2 cellular contexts compared by ENCODE assay signal in the genomic region with DNA sequence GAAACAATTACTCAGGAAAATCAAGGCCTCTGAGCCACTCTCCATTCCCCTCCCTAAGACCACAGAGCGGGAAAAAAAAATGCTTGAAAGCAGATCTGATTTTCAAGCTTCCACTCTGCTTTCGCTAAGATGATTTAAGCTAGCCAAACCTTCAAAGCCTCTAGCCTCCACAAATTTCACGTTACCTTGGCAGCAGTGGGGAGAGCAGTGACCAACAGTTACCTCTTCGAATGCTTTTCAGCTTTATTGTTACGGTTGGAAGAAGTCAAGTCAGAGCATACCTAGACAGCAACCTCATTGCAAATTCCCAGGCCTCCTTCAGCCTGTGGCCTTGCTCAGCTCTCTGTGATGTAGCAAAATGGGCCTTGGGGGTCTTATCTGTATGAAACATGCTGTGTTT.
TF ChIP-seq lines count a peak whose summit lies in the region.

No MANE protein-coding gene starts in this region.

TF ChIP-seq in SK-N-SH, 30 proteins besides CTCF, POLR2A, EP300 and RAD21 (continued from another document):
- TF ChIP-seq MEF2A (IDR thresholded peaks at IDR 0.05; ENCODE audit: borderline replicate concordance, low read depth), result no peak
- no peak for TF ChIP-seq FOXM1 (IDR thresholded peaks at IDR 0.05; ENCODE audit: low read depth)
- TF ChIP-seq, protein P1, sequence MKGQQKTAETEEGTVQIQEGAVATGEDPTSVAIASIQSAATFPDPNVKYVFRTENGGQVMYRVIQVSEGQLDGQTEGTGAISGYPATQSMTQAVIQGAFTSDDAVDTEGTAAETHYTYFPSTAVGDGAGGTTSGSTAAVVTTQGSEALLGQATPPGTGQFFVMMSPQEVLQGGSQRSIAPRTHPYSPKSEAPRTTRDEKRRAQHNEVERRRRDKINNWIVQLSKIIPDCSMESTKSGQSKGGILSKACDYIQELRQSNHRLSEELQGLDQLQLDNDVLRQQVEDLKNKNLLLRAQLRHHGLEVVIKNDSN (IDR thresholded peaks at IDR 0.05; ENCODE audit: borderline replicate concordance, low read depth), result no peak
- TF ChIP-seq FOSL2 (IDR thresholded peaks at IDR 0.05; ENCODE audit: borderline replicate concordance, low read depth), result no peak
- TF ChIP-seq SIN3A (IDR thresholded peaks at IDR 0.05; ENCODE audit: borderline replicate concordance, low read depth, low read length), result no peak
- TF ChIP-seq EZH2phosphoT487 (IDR thresholded peaks at IDR 0.05; ENCODE audit: borderline replicate concordance, low read depth), result no peak
- TF ChIP-seq, protein P2, sequence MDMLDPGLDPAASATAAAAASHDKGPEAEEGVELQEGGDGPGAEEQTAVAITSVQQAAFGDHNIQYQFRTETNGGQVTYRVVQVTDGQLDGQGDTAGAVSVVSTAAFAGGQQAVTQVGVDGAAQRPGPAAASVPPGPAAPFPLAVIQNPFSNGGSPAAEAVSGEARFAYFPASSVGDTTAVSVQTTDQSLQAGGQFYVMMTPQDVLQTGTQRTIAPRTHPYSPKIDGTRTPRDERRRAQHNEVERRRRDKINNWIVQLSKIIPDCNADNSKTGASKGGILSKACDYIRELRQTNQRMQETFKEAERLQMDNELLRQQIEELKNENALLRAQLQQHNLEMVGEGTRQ (IDR thresholded peaks at IDR 0.05; ENCODE audit: borderline replicate concordance, low read depth, low read length), result no peak
- no peak for TF ChIP-seq TAF1 (IDR thresholded peaks at IDR 0.05; ENCODE audit: borderline replicate concordance, low read depth, low read length)
- TF ChIP-seq, protein P3, sequence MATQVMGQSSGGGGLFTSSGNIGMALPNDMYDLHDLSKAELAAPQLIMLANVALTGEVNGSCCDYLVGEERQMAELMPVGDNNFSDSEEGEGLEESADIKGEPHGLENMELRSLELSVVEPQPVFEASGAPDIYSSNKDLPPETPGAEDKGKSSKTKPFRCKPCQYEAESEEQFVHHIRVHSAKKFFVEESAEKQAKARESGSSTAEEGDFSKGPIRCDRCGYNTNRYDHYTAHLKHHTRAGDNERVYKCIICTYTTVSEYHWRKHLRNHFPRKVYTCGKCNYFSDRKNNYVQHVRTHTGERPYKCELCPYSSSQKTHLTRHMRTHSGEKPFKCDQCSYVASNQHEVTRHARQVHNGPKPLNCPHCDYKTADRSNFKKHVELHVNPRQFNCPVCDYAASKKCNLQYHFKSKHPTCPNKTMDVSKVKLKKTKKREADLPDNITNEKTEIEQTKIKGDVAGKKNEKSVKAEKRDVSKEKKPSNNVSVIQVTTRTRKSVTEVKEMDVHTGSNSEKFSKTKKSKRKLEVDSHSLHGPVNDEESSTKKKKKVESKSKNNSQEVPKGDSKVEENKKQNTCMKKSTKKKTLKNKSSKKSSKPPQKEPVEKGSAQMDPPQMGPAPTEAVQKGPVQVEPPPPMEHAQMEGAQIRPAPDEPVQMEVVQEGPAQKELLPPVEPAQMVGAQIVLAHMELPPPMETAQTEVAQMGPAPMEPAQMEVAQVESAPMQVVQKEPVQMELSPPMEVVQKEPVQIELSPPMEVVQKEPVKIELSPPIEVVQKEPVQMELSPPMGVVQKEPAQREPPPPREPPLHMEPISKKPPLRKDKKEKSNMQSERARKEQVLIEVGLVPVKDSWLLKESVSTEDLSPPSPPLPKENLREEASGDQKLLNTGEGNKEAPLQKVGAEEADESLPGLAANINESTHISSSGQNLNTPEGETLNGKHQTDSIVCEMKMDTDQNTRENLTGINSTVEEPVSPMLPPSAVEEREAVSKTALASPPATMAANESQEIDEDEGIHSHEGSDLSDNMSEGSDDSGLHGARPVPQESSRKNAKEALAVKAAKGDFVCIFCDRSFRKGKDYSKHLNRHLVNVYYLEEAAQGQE (IDR thresholded peaks at IDR 0.05; ENCODE audit: low read depth, low read length), result no peak
- TF ChIP-seq RCOR1 (IDR thresholded peaks at IDR 0.05; ENCODE audit: low read length), result no peak
- TF ChIP-seq TCF12 (IDR thresholded peaks at IDR 0.05), result no peak
- TF ChIP-seq POLR2AphosphoS5 (IDR thresholded peaks at IDR 0.05; ENCODE audit: low read depth, low read length), result no peak
- TF ChIP-seq, protein P4, sequence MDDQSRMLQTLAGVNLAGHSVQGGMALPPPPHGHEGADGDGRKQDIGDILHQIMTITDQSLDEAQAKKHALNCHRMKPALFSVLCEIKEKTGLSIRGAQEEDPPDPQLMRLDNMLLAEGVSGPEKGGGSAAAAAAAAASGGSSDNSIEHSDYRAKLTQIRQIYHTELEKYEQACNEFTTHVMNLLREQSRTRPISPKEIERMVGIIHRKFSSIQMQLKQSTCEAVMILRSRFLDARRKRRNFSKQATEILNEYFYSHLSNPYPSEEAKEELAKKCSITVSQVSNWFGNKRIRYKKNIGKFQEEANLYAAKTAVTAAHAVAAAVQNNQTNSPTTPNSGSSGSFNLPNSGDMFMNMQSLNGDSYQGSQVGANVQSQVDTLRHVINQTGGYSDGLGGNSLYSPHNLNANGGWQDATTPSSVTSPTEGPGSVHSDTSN (IDR thresholded peaks at IDR 0.05), result no peak

TF ChIP-seq in SK-N-SH treated with all-trans-retinoic acid at 6 μM for 48 hours, 23 proteins besides CTCF, POLR2A, EP300 and RAD21 (continued from another document):
- TF ChIP-seq, protein P5, sequence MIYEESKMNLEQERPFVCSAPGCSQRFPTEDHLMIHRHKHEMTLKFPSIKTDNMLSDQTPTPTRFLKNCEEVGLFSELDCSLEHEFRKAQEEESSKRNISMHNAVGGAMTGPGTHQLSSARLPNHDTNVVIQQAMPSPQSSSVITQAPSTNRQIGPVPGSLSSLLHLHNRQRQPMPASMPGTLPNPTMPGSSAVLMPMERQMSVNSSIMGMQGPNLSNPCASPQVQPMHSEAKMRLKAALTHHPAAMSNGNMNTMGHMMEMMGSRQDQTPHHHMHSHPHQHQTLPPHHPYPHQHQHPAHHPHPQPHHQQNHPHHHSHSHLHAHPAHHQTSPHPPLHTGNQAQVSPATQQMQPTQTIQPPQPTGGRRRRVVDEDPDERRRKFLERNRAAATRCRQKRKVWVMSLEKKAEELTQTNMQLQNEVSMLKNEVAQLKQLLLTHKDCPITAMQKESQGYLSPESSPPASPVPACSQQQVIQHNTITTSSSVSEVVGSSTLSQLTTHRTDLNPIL (CRISPR knock-in tag; IDR thresholded peaks at IDR 0.05; ENCODE audit: low read depth), result no peak
- TF ChIP-seq ZNF565 (CRISPR knock-in tag; conservative IDR thresholded peaks at IDR 0.05; ENCODE audit: low read depth), result no peak
- TF ChIP-seq RARB (CRISPR knock-in tag; IDR thresholded peaks at IDR 0.05), result no peak
- TF ChIP-seq, protein P6, sequence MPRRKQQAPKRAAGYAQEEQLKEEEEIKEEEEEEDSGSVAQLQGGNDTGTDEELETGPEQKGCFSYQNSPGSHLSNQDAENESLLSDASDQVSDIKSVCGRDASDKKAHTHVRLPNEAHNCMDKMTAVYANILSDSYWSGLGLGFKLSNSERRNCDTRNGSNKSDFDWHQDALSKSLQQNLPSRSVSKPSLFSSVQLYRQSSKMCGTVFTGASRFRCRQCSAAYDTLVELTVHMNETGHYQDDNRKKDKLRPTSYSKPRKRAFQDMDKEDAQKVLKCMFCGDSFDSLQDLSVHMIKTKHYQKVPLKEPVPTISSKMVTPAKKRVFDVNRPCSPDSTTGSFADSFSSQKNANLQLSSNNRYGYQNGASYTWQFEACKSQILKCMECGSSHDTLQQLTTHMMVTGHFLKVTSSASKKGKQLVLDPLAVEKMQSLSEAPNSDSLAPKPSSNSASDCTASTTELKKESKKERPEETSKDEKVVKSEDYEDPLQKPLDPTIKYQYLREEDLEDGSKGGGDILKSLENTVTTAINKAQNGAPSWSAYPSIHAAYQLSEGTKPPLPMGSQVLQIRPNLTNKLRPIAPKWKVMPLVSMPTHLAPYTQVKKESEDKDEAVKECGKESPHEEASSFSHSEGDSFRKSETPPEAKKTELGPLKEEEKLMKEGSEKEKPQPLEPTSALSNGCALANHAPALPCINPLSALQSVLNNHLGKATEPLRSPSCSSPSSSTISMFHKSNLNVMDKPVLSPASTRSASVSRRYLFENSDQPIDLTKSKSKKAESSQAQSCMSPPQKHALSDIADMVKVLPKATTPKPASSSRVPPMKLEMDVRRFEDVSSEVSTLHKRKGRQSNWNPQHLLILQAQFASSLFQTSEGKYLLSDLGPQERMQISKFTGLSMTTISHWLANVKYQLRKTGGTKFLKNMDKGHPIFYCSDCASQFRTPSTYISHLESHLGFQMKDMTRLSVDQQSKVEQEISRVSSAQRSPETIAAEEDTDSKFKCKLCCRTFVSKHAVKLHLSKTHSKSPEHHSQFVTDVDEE (CRISPR knock-in tag; IDR thresholded peaks at IDR 0.05), result no peak
- TF ChIP-seq SNAI2 (CRISPR knock-in tag; IDR thresholded peaks at IDR 0.05), result no peak
- no peak for TF ChIP-seq ZNF70 (CRISPR knock-in tag; IDR thresholded peaks at IDR 0.05)
- no peak for TF ChIP-seq TOX (CRISPR knock-in tag; IDR thresholded peaks at IDR 0.05; ENCODE audit: borderline replicate concordance)
- no peak for TF ChIP-seq ESRRG (CRISPR knock-in tag; IDR thresholded peaks at IDR 0.05)
- TF ChIP-seq ZNF8 (CRISPR knock-in tag; IDR thresholded peaks at IDR 0.05), result no peak
- TF ChIP-seq, protein P7, sequence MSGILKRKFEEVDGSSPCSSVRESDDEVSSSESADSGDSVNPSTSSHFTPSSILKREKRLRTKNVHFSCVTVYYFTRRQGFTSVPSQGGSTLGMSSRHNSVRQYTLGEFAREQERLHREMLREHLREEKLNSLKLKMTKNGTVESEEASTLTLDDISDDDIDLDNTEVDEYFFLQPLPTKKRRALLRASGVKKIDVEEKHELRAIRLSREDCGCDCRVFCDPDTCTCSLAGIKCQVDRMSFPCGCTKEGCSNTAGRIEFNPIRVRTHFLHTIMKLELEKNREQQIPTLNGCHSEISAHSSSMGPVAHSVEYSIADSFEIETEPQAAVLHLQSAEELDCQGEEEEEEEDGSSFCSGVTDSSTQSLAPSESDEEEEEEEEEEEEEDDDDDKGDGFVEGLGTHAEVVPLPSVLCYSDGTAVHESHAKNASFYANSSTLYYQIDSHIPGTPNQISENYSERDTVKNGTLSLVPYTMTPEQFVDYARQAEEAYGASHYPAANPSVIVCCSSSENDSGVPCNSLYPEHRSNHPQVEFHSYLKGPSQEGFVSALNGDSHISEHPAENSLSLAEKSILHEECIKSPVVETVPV (CRISPR knock-in tag; IDR thresholded peaks at IDR 0.05), result no peak
- TF ChIP-seq TCF4 (CRISPR knock-in tag; IDR thresholded peaks at IDR 0.05; ENCODE audit: borderline replicate concordance), result no peak
- no peak for TF ChIP-seq CSDC2 (CRISPR knock-in tag; IDR thresholded peaks at IDR 0.05)
- TF ChIP-seq ZC3H10 (CRISPR knock-in tag; IDR thresholded peaks at IDR 0.05), result no peak
- TF ChIP-seq, protein P8, sequence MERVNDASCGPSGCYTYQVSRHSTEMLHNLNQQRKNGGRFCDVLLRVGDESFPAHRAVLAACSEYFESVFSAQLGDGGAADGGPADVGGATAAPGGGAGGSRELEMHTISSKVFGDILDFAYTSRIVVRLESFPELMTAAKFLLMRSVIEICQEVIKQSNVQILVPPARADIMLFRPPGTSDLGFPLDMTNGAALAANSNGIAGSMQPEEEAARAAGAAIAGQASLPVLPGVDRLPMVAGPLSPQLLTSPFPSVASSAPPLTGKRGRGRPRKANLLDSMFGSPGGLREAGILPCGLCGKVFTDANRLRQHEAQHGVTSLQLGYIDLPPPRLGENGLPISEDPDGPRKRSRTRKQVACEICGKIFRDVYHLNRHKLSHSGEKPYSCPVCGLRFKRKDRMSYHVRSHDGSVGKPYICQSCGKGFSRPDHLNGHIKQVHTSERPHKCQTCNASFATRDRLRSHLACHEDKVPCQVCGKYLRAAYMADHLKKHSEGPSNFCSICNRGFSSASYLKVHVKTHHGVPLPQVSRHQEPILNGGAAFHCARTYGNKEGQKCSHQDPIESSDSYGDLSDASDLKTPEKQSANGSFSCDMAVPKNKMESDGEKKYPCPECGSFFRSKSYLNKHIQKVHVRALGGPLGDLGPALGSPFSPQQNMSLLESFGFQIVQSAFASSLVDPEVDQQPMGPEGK (CRISPR knock-in tag; IDR thresholded peaks at IDR 0.05; ENCODE audit: borderline replicate concordance), result no peak
- TF ChIP-seq OSR1 (CRISPR knock-in tag; IDR thresholded peaks at IDR 0.05), result no peak
- TF ChIP-seq ZFP30 (CRISPR knock-in tag; IDR thresholded peaks at IDR 0.05), result no peak
